Comparison of ENCODE assay signal across 21 cellular contexts in genomic region chr1:125065092-125065820, GRCh38.
"Had no signal": no experiment of that assay in that cellular context is flagged by ENCODE, and none has a peak within 500 bp of the region (broad histone marks: within the 10 kb centered on the region; RNA-seq: fewer than 3 reads in every experiment).

No MANE protein-coding gene starts in this region.

- H3K27ac Mint-ChIP-seq: activated CD4-positive, alpha-beta T cell treated with anti-CD3 and anti-CD28 coated beads, Interleukin-2, amount 10 ng/mL, durations not matched to agents 24 days and 14 days; activated CD8-positive, alpha-beta memory T cell treated with anti-CD3 and anti-CD28 coated beads, Interleukin-2, amount 10 ng/mL, durations not matched to agents 7 days and 5 days; activated CD8-positive, alpha-beta T cell treated with anti-CD3 and anti-CD28 coated beads for 36 hours; activated naive CD8-positive, alpha-beta T cell treated with anti-CD3 and anti-CD28 coated beads, Interleukin-2, amount 10 ng/mL, durations not matched to agents 7 days and 5 days; natural killer cell; stimulated activated effector memory CD8-positive, alpha-beta T cell treated with anti-CD3 and anti-CD28 coated beads, Interleukin-12 subunit alpha, Interleukin-12 subunit beta, amount 100 ng/mL, for 72 hours; stimulated activated naive CD8-positive, alpha-beta T cell treated with anti-CD3 and anti-CD28 coated beads, Interleukin-15, amount 100 ng/mL, for 72 hours; T-helper 17 cell had no signal

- DNase-seq: activated CD4-positive, alpha-beta T cell treated with anti-CD3 and anti-CD28 coated beads, Interleukin-2, amount 10 ng/mL, durations not matched to agents 24 days and 14 days; activated CD8-positive, alpha-beta memory T cell treated with anti-CD3 and anti-CD28 coated beads, Interleukin-2, amount 10 ng/mL, durations not matched to agents 7 days and 5 days; activated CD8-positive, alpha-beta T cell treated with anti-CD3 and anti-CD28 coated beads for 36 hours; activated naive CD4-positive, alpha-beta T cell; activated naive CD8-positive, alpha-beta T cell treated with anti-CD3 and anti-CD28 coated beads, Interleukin-2, amount 10 ng/mL, durations not matched to agents 7 days and 5 days; activated T-cell treated with anti-CD3 and anti-CD28 coated beads for 4 hours; amniotic stem cell; esophagus squamous epithelium; gastrocnemius medialis; midbrain; natural killer cell; stimulated activated CD4-positive, alpha-beta T cell treated with anti-CD3 and anti-CD28 coated beads, Interleukin-2, amount 100 ng/mL, for 24 hours; stimulated activated naive CD8-positive, alpha-beta T cell treated with anti-CD3 and anti-CD28 coated beads, Interleukin-15, amount 100 ng/mL, for 72 hours; SW 1271; T-helper 17 cell; transverse colon had no signal

- ATAC-seq: activated CD8-positive, alpha-beta memory T cell treated with anti-CD3 and anti-CD28 coated beads, Interleukin-2, amount 10 ng/mL, durations not matched to agents 7 days and 5 days; activated CD8-positive, alpha-beta T cell treated with anti-CD3 and anti-CD28 coated beads for 36 hours; gastrocnemius medialis; left lung; natural killer cell; stimulated activated effector memory CD8-positive, alpha-beta T cell treated with anti-CD3 and anti-CD28 coated beads, Interleukin-12 subunit alpha, Interleukin-12 subunit beta, amount 100 ng/mL, for 72 hours; stimulated activated naive CD8-positive, alpha-beta T cell treated with anti-CD3 and anti-CD28 coated beads, Interleukin-15, amount 100 ng/mL, for 72 hours; T-helper 17 cell had no signal

- H3K36me3 Mint-ChIP-seq: stimulated activated effector memory CD8-positive, alpha-beta T cell treated with anti-CD3 and anti-CD28 coated beads, Interleukin-12 subunit alpha, Interleukin-12 subunit beta, amount 100 ng/mL, for 72 hours had no signal

- H3K4me1 ChIP-seq: esophagus squamous epithelium, gastrocnemius medialis, left lung, prostate gland, transverse colon had no signal

- H3K4me3 ChIP-seq: coronary artery, esophagus squamous epithelium, gastrocnemius medialis, left lung, prostate gland, SK-N-MC, transverse colon had no signal

- H3K9me3 ChIP-seq: gastrocnemius medialis, prostate gland had no signal

- H3K27me3 Mint-ChIP-seq: activated CD4-positive, alpha-beta T cell treated with anti-CD3 and anti-CD28 coated beads, Interleukin-2, amount 10 ng/mL, durations not matched to agents 24 days and 14 days; activated CD8-positive, alpha-beta memory T cell treated with anti-CD3 and anti-CD28 coated beads, Interleukin-2, amount 10 ng/mL, durations not matched to agents 7 days and 5 days; activated CD8-positive, alpha-beta T cell treated with anti-CD3 and anti-CD28 coated beads for 36 hours; activated naive CD8-positive, alpha-beta T cell treated with anti-CD3 and anti-CD28 coated beads, Interleukin-2, amount 10 ng/mL, durations not matched to agents 7 days and 5 days; stimulated activated naive CD8-positive, alpha-beta T cell treated with anti-CD3 and anti-CD28 coated beads, Interleukin-15, amount 100 ng/mL, for 72 hours; T-helper 17 cell had no signal

- H3K4me1 Mint-ChIP-seq: activated CD4-positive, alpha-beta T cell treated with anti-CD3 and anti-CD28 coated beads, Interleukin-2, amount 10 ng/mL, durations not matched to agents 24 days and 14 days; activated CD8-positive, alpha-beta memory T cell treated with anti-CD3 and anti-CD28 coated beads, Interleukin-2, amount 10 ng/mL, durations not matched to agents 7 days and 5 days; activated naive CD8-positive, alpha-beta T cell treated with anti-CD3 and anti-CD28 coated beads, Interleukin-2, amount 10 ng/mL, durations not matched to agents 7 days and 5 days; natural killer cell; stimulated activated effector memory CD8-positive, alpha-beta T cell treated with anti-CD3 and anti-CD28 coated beads, Interleukin-12 subunit alpha, Interleukin-12 subunit beta, amount 100 ng/mL, for 72 hours; stimulated activated naive CD8-positive, alpha-beta T cell treated with anti-CD3 and anti-CD28 coated beads, Interleukin-15, amount 100 ng/mL, for 72 hours; T-helper 17 cell had no signal

- H3K4me3 Mint-ChIP-seq: activated CD4-positive, alpha-beta T cell treated with anti-CD3 and anti-CD28 coated beads, Interleukin-2, amount 10 ng/mL, durations not matched to agents 24 days and 14 days; activated CD8-positive, alpha-beta memory T cell treated with anti-CD3 and anti-CD28 coated beads, Interleukin-2, amount 10 ng/mL, durations not matched to agents 7 days and 5 days; activated CD8-positive, alpha-beta T cell treated with anti-CD3 and anti-CD28 coated beads for 36 hours; activated naive CD8-positive, alpha-beta T cell treated with anti-CD3 and anti-CD28 coated beads, Interleukin-2, amount 10 ng/mL, durations not matched to agents 7 days and 5 days; natural killer cell; stimulated activated effector memory CD8-positive, alpha-beta T cell treated with anti-CD3 and anti-CD28 coated beads, Interleukin-12 subunit alpha, Interleukin-12 subunit beta, amount 100 ng/mL, for 72 hours; stimulated activated naive CD8-positive, alpha-beta T cell treated with anti-CD3 and anti-CD28 coated beads, Interleukin-15, amount 100 ng/mL, for 72 hours; T-helper 17 cell had no signal

- H3K27me3 ChIP-seq: esophagus squamous epithelium, gastrocnemius medialis, left lung, transverse colon had no signal

- H3K36me3 ChIP-seq: esophagus squamous epithelium, gastrocnemius medialis, left lung, prostate gland, transverse colon had no signal

- H3K27ac ChIP-seq: coronary artery, esophagus squamous epithelium, gastrocnemius medialis, left lung, prostate gland, SK-N-MC, transverse colon had no signal
